In genomic region chr11:120381401-120381800, GRCh38 we compare ENCODE assay signal across 1 cellular context.
TF ChIP-seq lines count a peak whose summit lies in the region.

No MANE protein-coding gene starts in this region.

TF ChIP-seq in WTC11, 78 proteins besides CTCF, POLR2A, EP300 and RAD21 (continued from another document):
- no peak for TF ChIP-seq ZNF512 (CRISPR knock-in tag; IDR thresholded peaks at IDR 0.05; ENCODE audit: borderline replicate concordance)
- TF ChIP-seq E2F4 (CRISPR knock-in tag; IDR thresholded peaks at IDR 0.05; ENCODE audit: borderline replicate concordance, low read depth), result no peak
- no peak for TF ChIP-seq SP1 (CRISPR knock-in tag; conservative IDR thresholded peaks at IDR 0.05)
- no peak for TF ChIP-seq NR3C1 (CRISPR knock-in tag; conservative IDR thresholded peaks at IDR 0.05; ENCODE audit: low read depth)
- no peak for TF ChIP-seq IRF1 (CRISPR knock-in tag; IDR thresholded peaks at IDR 0.05)
- TF ChIP-seq TCF7 (CRISPR knock-in tag; IDR thresholded peaks at IDR 0.05; ENCODE audit: low read depth), result no peak
- TF ChIP-seq ZNF416 (CRISPR knock-in tag; IDR thresholded peaks at IDR 0.05), result no peak
- TF ChIP-seq USF2 (CRISPR knock-in tag; IDR thresholded peaks at IDR 0.05), result no peak
- no peak for TF ChIP-seq ZNF532 (CRISPR knock-in tag; IDR thresholded peaks at IDR 0.05; ENCODE audit: borderline replicate concordance)
- no peak for TF ChIP-seq SMAD3 (CRISPR knock-in tag; IDR thresholded peaks at IDR 0.05; ENCODE audit: borderline replicate concordance)
- no peak for TF ChIP-seq ZNF121 (CRISPR knock-in tag; IDR thresholded peaks at IDR 0.05)
- no peak for TF ChIP-seq FOXJ3 (CRISPR knock-in tag; IDR thresholded peaks at IDR 0.05; ENCODE audit: borderline replicate concordance)
- no peak for TF ChIP-seq RELA (CRISPR knock-in tag; IDR thresholded peaks at IDR 0.05; ENCODE audit: borderline replicate concordance)
- no peak for TF ChIP-seq USF1 (CRISPR knock-in tag; IDR thresholded peaks at IDR 0.05)
TF ChIP-seq in WTC11: peak in this region for 0.
